Comparison of ENCODE assay signal across 8 cellular contexts in genomic region chr6:57221936-57222683, GRCh38. TPM values are rescaled to one million over a fixed set of nuclear protein-coding genes. Genes with fewer than 3 reads are reported as not detected.
A peak's percentile ranks its signal among the peaks of the same experiment; 100 is the strongest.
DNase-seq lines count a peak whose midpoint lies in the region; ATAC-seq and TF ChIP-seq lines count a peak whose summit lies in the region.

RAB23 (minus strand) TSS chr6:57222307; CDS start chr6:57210380, 11,927 bp downstream.

- H3K79me2 ChIP-seq in DND-41 (ENCODE audit: insufficient read depth, low read length), result peaks cover 45% of the 10 kb centered on the region

- peak; percentile 86 for DNase-seq in DND-41
- peak; percentile 85 for DNase-seq in activated T-helper 1 cell treated with anti-CD3 and anti-CD28 coated beads, Interleukin-12 subunit alpha, Interleukin-12 subunit beta, Interleukin-2, Interleukin-4 antibody, amounts not matched to agents 30 ng/mL and 10 ng/mL and 1 ng/mL, durations not matched to agents 14 hours and 24 hours and 36 hours (ENCODE audit: low spot score)
- peak; percentile 82 for DNase-seq in fibroblast of gingiva (ENCODE audit: low read depth)
- peak; percentile 85 for DNase-seq in naive B cell
- DNase-seq in stimulated activated effector memory CD8-positive, alpha-beta T cell treated with anti-CD3 and anti-CD28 coated beads, Interleukin-12 subunit alpha, Interleukin-12 subunit beta, amount 100 ng/mL, for 72 hours (ENCODE audit: low spot score in 2 of 2), result peak; percentile 90 to 92

- no peaks in the 10 kb centered on the region for H3K9me3 Mint-ChIP-seq in activated T-helper 1 cell treated with anti-CD3 and anti-CD28 coated beads, Interleukin-12 subunit alpha, Interleukin-12 subunit beta, Interleukin-2, Interleukin-4 antibody, amounts not matched to agents 30 ng/mL and 10 ng/mL and 1 ng/mL, durations not matched to agents 14 hours and 24 hours and 36 hours
- no peaks in the 10 kb centered on the region for H3K9me3 Mint-ChIP-seq in naive B cell
- no peaks in the 10 kb centered on the region for H3K9me3 Mint-ChIP-seq in stimulated activated effector memory CD8-positive, alpha-beta T cell treated with anti-CD3 and anti-CD28 coated beads, Interleukin-12 subunit alpha, Interleukin-12 subunit beta, amount 100 ng/mL, for 72 hours

- H3K4me1 Mint-ChIP-seq in activated T-helper 1 cell treated with anti-CD3 and anti-CD28 coated beads, Interleukin-12 subunit alpha, Interleukin-12 subunit beta, Interleukin-2, Interleukin-4 antibody, amounts not matched to agents 30 ng/mL and 10 ng/mL and 1 ng/mL, durations not matched to agents 14 hours and 24 hours and 36 hours (ENCODE audit: low read depth), result peaks cover 39% of the 10 kb centered on the region
- H3K4me1 Mint-ChIP-seq in naive B cell, result peaks cover 6 to 9% (median 9%) of the 10 kb centered on the region in 3 donors
- H3K4me1 Mint-ChIP-seq in stimulated activated effector memory CD8-positive, alpha-beta T cell treated with anti-CD3 and anti-CD28 coated beads, Interleukin-12 subunit alpha, Interleukin-12 subunit beta, amount 100 ng/mL, for 72 hours, result peaks cover 25% of the 10 kb centered on the region

- H3K36me3 ChIP-seq in DND-41 (ENCODE audit: insufficient read depth, low read length), result no peaks in the 10 kb centered on the region

- H3K27me3 ChIP-seq in DND-41 (ENCODE audit: insufficient read depth, low read length, poor library complexity), result no peaks in the 10 kb centered on the region

- H3K4me3 ChIP-seq in DND-41 (ENCODE audit: low read depth in 1 of 2, low read length in 2 of 2), result peak within 1 kb of the TSS; percentile 74 to 90

- H3K4me2 ChIP-seq in DND-41 (ENCODE audit: insufficient read depth, low read length), result peak within 1 kb of the TSS; percentile 83

- H3K36me3 Mint-ChIP-seq in activated T-helper 1 cell treated with anti-CD3 and anti-CD28 coated beads, Interleukin-12 subunit alpha, Interleukin-12 subunit beta, Interleukin-2, Interleukin-4 antibody, amounts not matched to agents 30 ng/mL and 10 ng/mL and 1 ng/mL, durations not matched to agents 14 hours and 24 hours and 36 hours (ENCODE audit: low read depth), result peaks cover 5% of the 10 kb centered on the region
- H3K36me3 Mint-ChIP-seq in naive B cell, result peaks cover 0 to 7% of the 10 kb centered on the region in 2 donors
- H3K36me3 Mint-ChIP-seq in stimulated activated effector memory CD8-positive, alpha-beta T cell treated with anti-CD3 and anti-CD28 coated beads, Interleukin-12 subunit alpha, Interleukin-12 subunit beta, amount 100 ng/mL, for 72 hours, result peaks cover 6% of the 10 kb centered on the region

- TF ChIP-seq EP300 in Ishikawa (IDR thresholded peaks at IDR 0.05; ENCODE audit: borderline replicate concordance), result 0 out of 2 replicates have a peak, but pooled peaks have one; percentile 27

- ATAC-seq in DND-41 (ENCODE audit: insufficient read depth, low read depth), result peak; percentile 87
- ATAC-seq in GM21717 (IDR thresholded peaks at IDR 0.05; ENCODE audit: unreplicated experiment), result peak; percentile 73
- ATAC-seq in naive B cell (ENCODE audit: low read depth in 2 of 2), result peak; percentile 87 to 88
- ATAC-seq in stimulated activated effector memory CD8-positive, alpha-beta T cell treated with anti-CD3 and anti-CD28 coated beads, Interleukin-12 subunit alpha, Interleukin-12 subunit beta, amount 100 ng/mL, for 72 hours, result peak; percentile 94

- peak within 1 kb of the TSS; percentile 94 for H3K4me3 Mint-ChIP-seq in activated T-helper 1 cell treated with anti-CD3 and anti-CD28 coated beads, Interleukin-12 subunit alpha, Interleukin-12 subunit beta, Interleukin-2, Interleukin-4 antibody, amounts not matched to agents 30 ng/mL and 10 ng/mL and 1 ng/mL, durations not matched to agents 14 hours and 24 hours and 36 hours
- peak within 1 kb of the TSS; percentile 96 to 100 (median 98) for H3K4me3 Mint-ChIP-seq in naive B cell
- H3K4me3 Mint-ChIP-seq in stimulated activated effector memory CD8-positive, alpha-beta T cell treated with anti-CD3 and anti-CD28 coated beads, Interleukin-12 subunit alpha, Interleukin-12 subunit beta, amount 100 ng/mL, for 72 hours, result peak within 1 kb of the TSS; percentile 99

- peak within 1 kb of the TSS; percentile 66 for H3K27ac ChIP-seq in DND-41 (ENCODE audit: low read length)

- H2AFZ ChIP-seq in DND-41 (ENCODE audit: low read depth, low read length), result peak within 1 kb of the TSS; percentile 90

- H3K9ac ChIP-seq in DND-41 (ENCODE audit: low read depth, low read length), result peak within 1 kb of the TSS; percentile 66

- H3K4me1 ChIP-seq in DND-41 (ENCODE audit: insufficient read depth, low read length), result peaks cover 26% of the 10 kb centered on the region

- no peak for TF ChIP-seq RAD21 in Ishikawa (IDR thresholded peaks at IDR 0.05; ENCODE audit: low read depth)

- TF ChIP-seq CTCF in DND-41 (IDR thresholded peaks at IDR 0.05; ENCODE audit: borderline replicate concordance, extremely low read depth, low read length, poor library complexity, severe bottlenecking), result no peak

- H3K27me3 Mint-ChIP-seq in activated T-helper 1 cell treated with anti-CD3 and anti-CD28 coated beads, Interleukin-12 subunit alpha, Interleukin-12 subunit beta, Interleukin-2, Interleukin-4 antibody, amounts not matched to agents 30 ng/mL and 10 ng/mL and 1 ng/mL, durations not matched to agents 14 hours and 24 hours and 36 hours (ENCODE audit: insufficient read depth), result peaks cover 30% of the 10 kb centered on the region
- peaks cover 0 to 21% (median 20%) of the 10 kb centered on the region in 3 donors for H3K27me3 Mint-ChIP-seq in naive B cell

- H4K20me1 ChIP-seq in DND-41 (ENCODE audit: insufficient read depth, low read length), result no peaks in the 10 kb centered on the region

- H3K27ac Mint-ChIP-seq in activated T-helper 1 cell treated with anti-CD3 and anti-CD28 coated beads, Interleukin-12 subunit alpha, Interleukin-12 subunit beta, Interleukin-2, Interleukin-4 antibody, amounts not matched to agents 30 ng/mL and 10 ng/mL and 1 ng/mL, durations not matched to agents 14 hours and 24 hours and 36 hours, result peak within 1 kb of the TSS; percentile 94
- H3K27ac Mint-ChIP-seq in naive B cell, result peak within 1 kb of the TSS; percentile 70 to 97 (median 88)
- H3K27ac Mint-ChIP-seq in stimulated activated effector memory CD8-positive, alpha-beta T cell treated with anti-CD3 and anti-CD28 coated beads, Interleukin-12 subunit alpha, Interleukin-12 subunit beta, amount 100 ng/mL, for 72 hours, result peak within 1 kb of the TSS; percentile 92

- H3K9me3 ChIP-seq in DND-41 (ENCODE audit: insufficient read depth, low read length, severe bottlenecking), result no peaks in the 10 kb centered on the region

- intact Hi-C loops in activated T-helper 1 cell treated with anti-CD3 and anti-CD28 coated beads, Interleukin-12 subunit alpha, Interleukin-12 subunit beta, Interleukin-2, Interleukin-4 antibody, amounts not matched to agents 30 ng/mL and 10 ng/mL and 1 ng/mL, durations not matched to agents 14 hours and 24 hours and 36 hours (cut with micrococcal nuclease), result loop anchor here (1.0 to 5.0 kb wide), 9 partner anchors 15 to 680 kb away; partner anchors contain the start of genes BAG2, BEND6, KIAA1586 and PRIM2

TF ChIP-seq in Ishikawa, 13 proteins besides CTCF, POLR2A, EP300 and RAD21:
- peak; percentile 49; the same call in 1 of the 2 replicates for TF ChIP-seq TCF12 (IDR thresholded peaks at IDR 0.05; ENCODE audit: low read depth)
- TF ChIP-seq CEBPB (IDR thresholded peaks at IDR 0.05), result no peak
- TF ChIP-seq MAX (IDR thresholded peaks at IDR 0.05), result peak; percentile 62
- no peak for TF ChIP-seq USF1 (IDR thresholded peaks at IDR 0.05)
- peak; percentile 62; the same call in 1 of the 2 replicates for TF ChIP-seq ZBTB7A (IDR thresholded peaks at IDR 0.05; ENCODE audit: low read depth)
- TF ChIP-seq TAF1 (IDR thresholded peaks at IDR 0.05; ENCODE audit: low read depth), result peak; percentile 88

TF ChIP-seq in PFSK-1, 5 proteins besides CTCF, POLR2A, EP300 and RAD21:
- TF ChIP-seq FOXP2 (optimal IDR thresholded peaks at IDR 0.05; ENCODE audit: borderline replicate concordance, extremely low read depth, extremely low read length, insufficient read depth), result no peak
- TF ChIP-seq REST (IDR thresholded peaks at IDR 0.05; ENCODE audit: insufficient read depth in 1 of 2, low read depth in 2 of 2, low read length in 2 of 2), result no peak
- TF ChIP-seq TAF1 (IDR thresholded peaks at IDR 0.05; ENCODE audit: borderline replicate concordance, insufficient read depth, low read length), result peak; percentile 81; the same call in 1 of the 2 replicates
- peak; percentile 85; the same call in 1 of the 2 replicates for TF ChIP-seq POLR2AphosphoS5 (IDR thresholded peaks at IDR 0.05; ENCODE audit: low read depth, low read length)
- TF ChIP-seq SIN3A (IDR thresholded peaks at IDR 0.05; ENCODE audit: borderline replicate concordance, insufficient read depth, low read length), result peak; percentile 42; the same call in 1 of the 2 replicates

RNA-seq across cellular contexts. Expression of gene RAB23, which starts in this region (rescaled TPM):
- polyA plus RNA-seq in PFSK-1 (2012; ENCODE audit: insufficient read length, low read depth), result 3.0 TPM
- 3.0 and 3.8 TPM in 2 replicates for total RNA-seq in activated T-helper 1 cell treated with anti-CD3 and anti-CD28 coated beads, Interleukin-12 subunit alpha, Interleukin-12 subunit beta, Interleukin-2, Interleukin-4 antibody, amounts not matched to agents 30 ng/mL and 10 ng/mL and 1 ng/mL, durations not matched to agents 14 hours and 24 hours and 36 hours
- polyA plus RNA-seq in naive B cell (ENCODE audit: low read depth in 6 of 6), result under 1 TPM in 5 of 6 donors, not detected in 1; 0.26 to 0.79 (median 0.44) TPM

Comparison
In these comparisons a context has a peak if more than half of its experiments do, and no peak if none do; other contexts are left out.
1. Peak in every context shown above with its lines: DNase-seq, ATAC-seq, H3K4me3 ChIP-seq and H3K27ac ChIP-seq.
2. Peak in DNase-seq and ATAC-seq in naive B cell; RNA of the gene not detected or under 1 TPM.